Comparison of ENCODE assay signal across 36 cellular contexts in the genomic region with DNA sequence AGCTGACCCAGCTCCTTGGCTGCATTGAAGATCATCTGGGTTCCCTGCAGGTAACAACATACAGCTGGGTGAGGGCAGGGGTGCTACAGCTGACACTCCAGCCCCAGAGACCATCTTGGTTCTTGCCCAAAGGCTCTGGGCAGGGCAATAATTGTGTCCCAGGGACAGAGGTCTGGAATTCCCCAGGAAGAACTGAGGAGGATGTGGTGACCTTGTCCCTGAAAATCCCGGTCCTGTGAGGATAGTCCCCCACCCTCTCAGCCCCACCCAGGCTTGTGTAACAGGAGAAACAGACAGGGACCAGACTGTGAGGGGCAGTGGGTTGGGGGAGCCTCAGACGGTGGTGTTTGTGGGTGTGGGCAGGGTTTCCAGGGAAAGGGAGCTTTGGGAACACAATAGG.
"Had no signal": no experiment of that assay in that cellular context is flagged by ENCODE, and none has a peak within 500 bp of the region (broad histone marks: within the 10 kb centered on the region; RNA-seq: fewer than 3 reads in every experiment).

No MANE protein-coding gene starts in this region.

- FAIRE-seq: K562, RCC 7860 had no signal

- H3K4me3 ChIP-seq: ascending aorta, body of pancreas, breast epithelium, K562 had no signal

- H3K27ac ChIP-seq: ascending aorta, body of pancreas, breast epithelium, VCaP had no signal

- H3K4me1 ChIP-seq: body of pancreas had no signal

- ATAC-seq: activated CD8-positive, alpha-beta memory T cell treated with anti-CD3 and anti-CD28 coated beads, Interleukin-2, amount 10 ng/mL, durations not matched to agents 7 days and 5 days; activated T-cell treated with anti-CD3 and anti-CD28 coated beads, Interleukin-2, amount 50 U/mL, for 72 hours; activated T-helper 17 cell treated with anti-CD3 and anti-CD28 coated beads, Interleukin-2, amount 50 U/mL, for 72 hours; body of pancreas; K562; PC-3 had no signal

- H3K36me3 ChIP-seq: ascending aorta, breast epithelium had no signal

- DNase-seq: activated B cell treated with CpG ODN at 0.5 μM for 24 hours; activated CD4-positive, alpha-beta memory T cell treated with anti-CD3 and anti-CD28 coated beads, Interleukin-2, amount 10 ng/mL, durations not matched to agents 7 days and 5 days; activated CD4-positive, alpha-beta T cell treated with anti-CD3 and anti-CD28 coated beads for 4 hours; activated CD4-positive, alpha-beta T cell treated with anti-CD3 and anti-CD28 coated beads, Interleukin-2, amount 50 U/mL, for 1 hour; activated CD4-positive, CD25-positive, alpha-beta regulatory T cell treated with anti-CD3 and anti-CD28 coated beads, Interleukin-2, amount 50 U/mL, for 72 hours; activated CD8-positive, alpha-beta memory T cell treated with anti-CD3 and anti-CD28 coated beads for 24 hours; activated CD8-positive, alpha-beta memory T cell treated with anti-CD3 and anti-CD28 coated beads, Interleukin-2, amount 10 ng/mL, durations not matched to agents 7 days and 5 days; activated CD8-positive, alpha-beta memory T cell treated with anti-CD3 and anti-CD28 coated beads, Interleukin-2, amount 50 U/mL, for 48 hours; activated naive CD4-positive, alpha-beta T cell; activated naive CD4-positive, alpha-beta T cell treated with anti-CD3 and anti-CD28 coated beads, Interleukin-2, amount 50 U/mL, for 16 hours; activated naive CD8-positive, alpha-beta T cell treated with anti-CD3 and anti-CD28 coated beads for 36 hours; activated T-cell treated with anti-CD3 and anti-CD28 coated beads, Interleukin-2, amount 50 U/mL, for 72 hours; amniotic stem cell; body of pancreas; caudate nucleus; cerebellar nuclear complex; NCI-H1048; NCI-H1105 treated with DMSO at 0.1 percent for 48 hours; NCI-H1436; NCI-H1694; NCI-H1930; NCI-H2081 treated with DMSO at 0.1 percent for 48 hours; NCI-H345; NCI-H524 treated with DMSO at 0.1 percent for 48 hours; NK-92 treated with Interleukin-12 subunit alpha and Interleukin-12 subunit beta, amount 100 ng/mL, for 24 hours; PC-3; Right ventricle myocardium superior; T-helper 1 cell; T-helper 2 cell; T-helper 9 cell had no signal
